ENCODE assay signal across 8 cellular contexts in genomic region chr9:37575921-37576721, GRCh38. TPM values are rescaled to one million over a fixed set of nuclear protein-coding genes. Genes with fewer than 3 reads are reported as not detected.
A peak's percentile ranks its signal among the peaks of the same experiment; 100 is the strongest.
DNase-seq lines count a peak whose midpoint lies in the region; ATAC-seq and TF ChIP-seq lines count a peak whose summit lies in the region.

Gene FBXO10, minus strand, starts transcription at chr9:37576380. Its CDS starts 34,612 bp downstream, at chr9:37541768.

- no peak within 1 kb of the TSS for H3K27ac ChIP-seq in CD4-positive, alpha-beta T cell (ENCODE audit: low read depth, low read length)
- H3K27ac ChIP-seq in neuronal stem cell (replicated peaks; ENCODE audit: low read length) (peak within 1 kb of the TSS; percentile 55), upper lobe of left lung (peak within 1 kb of the TSS; percentile 61 to 86 (median 80))

- peak within 1 kb of the TSS; percentile 96 for H2AFZ ChIP-seq in neuronal stem cell (ENCODE audit: low read length)

- peak within 1 kb of the TSS; percentile 97 for H3K4me2 ChIP-seq in neuronal stem cell (ENCODE audit: insufficient read depth, low read length, poor library complexity, severe bottlenecking)

- TF ChIP-seq EP300 in upper lobe of left lung (IDR thresholded peaks at IDR 0.05): no peak

- no peak within 1 kb of the TSS for H2BK12ac ChIP-seq in neuronal stem cell (ENCODE audit: low read length)

- no peak within 1 kb of the TSS for H4K8ac ChIP-seq in neuronal stem cell (ENCODE audit: low read depth, low read length)

- H3K4me1 ChIP-seq in neuronal stem cell (ENCODE audit: control insufficient read depth in 2 of 2, insufficient read depth in 1 of 2, low read depth in 1 of 2, low read length in 2 of 2): peaks cover 14 to 22% of the 10 kb centered on the region in 2 donors
- peaks cover 2 to 26% (median 10%) of the 10 kb centered on the region in 4 donors for H3K4me1 ChIP-seq in upper lobe of left lung

- peaks cover 24% of the 10 kb centered on the region for H3K4me1 Mint-ChIP-seq in CD4-positive, alpha-beta T cell (ENCODE audit: low read depth)
- H3K4me1 Mint-ChIP-seq in activated naive CD8-positive, alpha-beta T cell treated with anti-CD3 and anti-CD28 coated beads for 36 hours: peaks cover 18% of the 10 kb centered on the region

- no peak within 1 kb of the TSS for H3K4ac ChIP-seq in neuronal stem cell (ENCODE audit: low read length)

- no peak within 1 kb of the TSS for H4K91ac ChIP-seq in neuronal stem cell (ENCODE audit: low read depth, low read length, poor library complexity)

- peak; percentile 85 for ATAC-seq in CD4-positive, alpha-beta T cell (ENCODE audit: poor library complexity)
- ATAC-seq in GM19452 (IDR thresholded peaks at IDR 0.05; ENCODE audit: unreplicated experiment) (peak; percentile 79), HG03521 (IDR thresholded peaks at IDR 0.05; ENCODE audit: unreplicated experiment) (peak; percentile 70), upper lobe of left lung (ENCODE audit: low FRiP score in 2 of 2) (peak; percentile 83 to 97)

- peaks cover 1 to 46% of the 10 kb centered on the region in 2 donors for H3K36me3 ChIP-seq in neuronal stem cell (replicated peaks in 1 of 2; ENCODE audit: control insufficient read depth in 2 of 2, insufficient read depth in 2 of 2, low read length in 2 of 2)
- no peaks in the 10 kb centered on the region for H3K36me3 ChIP-seq in upper lobe of left lung

- WGBS in neuronal stem cell (ENCODE audit: extremely low coverage in 2 of 2, insufficient read length in 2 of 2, insufficient replicate concordance in 1 of 2), 2 donors: no CpG with 5 or more reads among the region's 81 CpGs
- 1 to 2% methylated on average over 15 to 66 of the region's 81 CpGs for WGBS in upper lobe of left lung, 2 donors

- H3K4me3 Mint-ChIP-seq in CD4-positive, alpha-beta T cell: peak within 1 kb of the TSS; percentile 93
- H3K4me3 Mint-ChIP-seq in activated naive CD8-positive, alpha-beta T cell treated with anti-CD3 and anti-CD28 coated beads for 36 hours: peak within 1 kb of the TSS; percentile 81

- H3K9ac ChIP-seq in neuronal stem cell (ENCODE audit: low read depth, low read length, poor library complexity): peak within 1 kb of the TSS; percentile 91

- peak in 9 of 10 experiments; percentile 5 to 44 (median 15) for DNase-seq in CD4-positive, alpha-beta T cell
- DNase-seq in RPMI7951 (ENCODE audit: low read depth) (peak; percentile 72), glomerular visceral epithelial cell (ENCODE audit: extremely low spot score) (peak; percentile 66), neuronal stem cell (ENCODE audit: low spot score) (peak; percentile 79), upper lobe of left lung (peak; percentile 74 to 95)
- peak; percentile 66 for DNase-seq in activated naive CD8-positive, alpha-beta T cell treated with anti-CD3 and anti-CD28 coated beads for 36 hours

- H3K4me3 ChIP-seq in neuronal stem cell (ENCODE audit: low read length in 2 of 2) (peak within 1 kb of the TSS; percentile 67 to 87), upper lobe of left lung (peak within 1 kb of the TSS; percentile 74 to 90 (median 78))

- H3K36me3 Mint-ChIP-seq in CD4-positive, alpha-beta T cell (ENCODE audit: low read depth): peaks cover 5% of the 10 kb centered on the region
- peaks cover 25% of the 10 kb centered on the region for H3K36me3 Mint-ChIP-seq in activated naive CD8-positive, alpha-beta T cell treated with anti-CD3 and anti-CD28 coated beads for 36 hours

- H3K27me3 ChIP-seq in CD4-positive, alpha-beta T cell (ENCODE audit: control insufficient read depth, insufficient read depth, low read length): no peaks in the 10 kb centered on the region
- no peaks in the 10 kb centered on the region for H3K27me3 ChIP-seq in neuronal stem cell (ENCODE audit: control insufficient read depth in 3 of 3, insufficient read depth in 3 of 3, low read depth in 1 of 3, low read length in 3 of 3)
- no peaks in the 10 kb centered on the region for H3K27me3 ChIP-seq in upper lobe of left lung

- H3K27me3 Mint-ChIP-seq in CD4-positive, alpha-beta T cell: no peaks in the 10 kb centered on the region
- H3K27me3 Mint-ChIP-seq in activated naive CD8-positive, alpha-beta T cell treated with anti-CD3 and anti-CD28 coated beads for 36 hours: no peaks in the 10 kb centered on the region

- H2BK120ac ChIP-seq in neuronal stem cell (ENCODE audit: low read depth, low read length): peak within 1 kb of the TSS; percentile 34

- H3K79me1 ChIP-seq in neuronal stem cell (ENCODE audit: low read depth, low read length): peaks cover 4% of the 10 kb centered on the region

- H3K14ac ChIP-seq in neuronal stem cell (ENCODE audit: low read length): peak within 1 kb of the TSS; percentile 65

- TF ChIP-seq POLR2A in upper lobe of left lung (IDR thresholded peaks at IDR 0.05): peak in 2 of 4 donors; percentile 66

- peak within 1 kb of the TSS; percentile 91 for H2BK5ac ChIP-seq in neuronal stem cell (ENCODE audit: low read length)

- H3K9me3 Mint-ChIP-seq in CD4-positive, alpha-beta T cell: no peaks in the 10 kb centered on the region
- H3K9me3 Mint-ChIP-seq in activated naive CD8-positive, alpha-beta T cell treated with anti-CD3 and anti-CD28 coated beads for 36 hours: no peaks in the 10 kb centered on the region

- H3K18ac ChIP-seq in neuronal stem cell (ENCODE audit: low read length): peak within 1 kb of the TSS; percentile 95

- TF ChIP-seq CTCF in CD4-positive, alpha-beta T cell (IDR thresholded peaks at IDR 0.05): no peak
- no peak for TF ChIP-seq CTCF in upper lobe of left lung (IDR thresholded peaks at IDR 0.05)

- no peaks in the 10 kb centered on the region for H3K9me3 ChIP-seq in CD4-positive, alpha-beta T cell (ENCODE audit: control insufficient read depth, low read length)
- H3K9me3 ChIP-seq in neuronal stem cell (replicated peaks in 1 of 2; ENCODE audit: control insufficient read depth in 2 of 2, insufficient read depth in 1 of 2, low read depth in 1 of 2, low read length in 2 of 2) (peaks cover 0 to 9% of the 10 kb centered on the region in 2 donors), upper lobe of left lung (no peaks in the 10 kb centered on the region)

- H2BK15ac ChIP-seq in neuronal stem cell (ENCODE audit: low read length): peak within 1 kb of the TSS; percentile 84

- CTCF ChIA-PET in CD4-positive, alpha-beta T cell (lab: Charles Lee): interaction anchor here (0.6 kb wide), 1 partner anchor 94 kb away, joined by 5 read pairs; no protein-coding TSS in a partner anchor

- H3K27ac Mint-ChIP-seq in CD4-positive, alpha-beta T cell: peak within 1 kb of the TSS; percentile 43
- H3K27ac Mint-ChIP-seq in activated naive CD8-positive, alpha-beta T cell treated with anti-CD3 and anti-CD28 coated beads for 36 hours: peak within 1 kb of the TSS; percentile 60

- POLR2A ChIA-PET in CD4-positive, alpha-beta T cell (lab: Charles Lee): interaction anchor here (0.9 to 2.3 kb wide), 4 partner anchors 10 to 90 kb away, joined by 3 to 28 read pairs (median 6); partner anchors contain the start of genes POLR1E and TOMM5

- H3K23ac ChIP-seq in neuronal stem cell (ENCODE audit: low read depth, low read length, poor library complexity): peak within 1 kb of the TSS; percentile 49

- intact Hi-C loops in CD4-positive, alpha-beta T cell (cut with DNase I, micrococcal nuclease): no loop called here

- no peak within 1 kb of the TSS for H2AK5ac ChIP-seq in neuronal stem cell (ENCODE audit: low read depth, low read length)

RNA-seq across cellular contexts. Expression of gene FBXO10, which starts in this region (rescaled TPM):
- 1 to 10 TPM in 1 of 2 experiments, under 1 TPM in 1; 0.81 to 2.3 TPM for total RNA-seq in CD4-positive, alpha-beta T cell
- total RNA-seq in RPMI7951 (2014; rRNA removed; shearing (Covaris generic)): 2.6 and 7.2 TPM in 2 replicates
- total RNA-seq in activated naive CD8-positive, alpha-beta T cell treated with anti-CD3 and anti-CD28 coated beads for 36 hours: 1 to 10 TPM; 1.9 TPM
- 11.9 TPM for polyA plus RNA-seq in neuronal stem cell (2013, experiment 1 of 2)
- 12.4 TPM for polyA plus RNA-seq in neuronal stem cell (2013, experiment 2 of 2)
- total RNA-seq in upper lobe of left lung: 10 to 100 TPM in 2 of 6 donors, 1 to 10 TPM in 4; 7.9 to 13.4 (median 8.7) TPM

Comparison
In these comparisons a context has a peak if more than half of its experiments do, and no peak if none do; other contexts are left out.
1. DNase-seq: peak in every context shown above with its lines; median percentile 84 in upper lobe of left lung; 79 in neuronal stem cell; 72 in RPMI7951; 66 in activated naive CD8-positive, alpha-beta T cell treated with anti-CD3 and anti-CD28 coated beads for 36 hours; 66 in glomerular visceral epithelial cell; 15 in CD4-positive, alpha-beta T cell.